In the genomic region with DNA sequence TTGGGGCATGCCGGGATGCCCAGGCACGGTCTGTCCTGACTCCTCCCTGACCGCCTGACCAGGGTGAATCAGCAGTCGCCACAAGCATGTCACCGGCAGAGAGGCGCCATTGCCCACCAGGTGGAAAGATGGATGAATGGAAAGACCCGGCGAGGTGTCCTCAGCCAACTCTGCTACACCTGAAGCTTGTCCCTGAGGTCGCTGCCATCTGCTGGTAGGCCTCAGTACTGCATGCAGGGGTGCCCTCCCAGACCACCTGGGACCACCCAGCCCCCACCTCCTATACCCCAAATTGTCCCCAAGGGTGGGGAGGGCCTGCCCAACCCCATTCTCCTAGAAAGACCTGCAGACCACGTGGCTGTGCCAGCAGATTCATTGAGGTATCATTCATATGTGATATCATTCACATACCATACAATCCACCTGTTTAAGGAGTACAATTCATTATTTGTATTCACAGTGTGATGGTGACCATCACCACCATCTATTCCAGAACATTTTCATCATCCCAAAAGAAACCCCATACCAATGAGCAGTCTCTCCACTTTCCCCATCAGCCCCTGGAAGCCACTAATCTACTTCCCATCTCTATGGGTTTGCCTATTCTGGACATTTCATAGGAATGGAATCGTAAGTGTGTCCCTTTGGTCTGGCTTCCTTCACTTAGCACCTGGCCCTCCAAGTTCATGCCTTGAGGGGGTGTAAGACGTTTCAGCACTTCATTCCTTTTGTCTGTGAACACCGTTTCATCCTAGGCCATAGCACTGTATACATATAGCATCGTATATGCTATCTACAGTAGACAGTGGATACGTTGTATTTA, we compare ENCODE assay signal across 8 cellular contexts.
DNase-seq lines count a peak whose midpoint lies in the region; ATAC-seq and TF ChIP-seq lines count a peak whose summit lies in the region.

No MANE protein-coding gene starts in this region.

- peak; percentile 40 for DNase-seq in GM19238 (ENCODE audit: insufficient read length, low spot score)
- peak; percentile 23 for DNase-seq in activated CD4-positive, alpha-beta T cell treated with anti-CD3 and anti-CD28 coated beads, Interleukin-2, amount 50 U/mL, for 1 hour
- no peak for DNase-seq in foreskin fibroblast
- peak; percentile 38 to 48 for DNase-seq in stimulated activated CD4-positive, alpha-beta T cell treated with anti-CD3 and anti-CD28 coated beads, Interleukin-2, amount 100 ng/mL, for 24 hours
- no peak for DNase-seq in OCI-M2 (lab: John Stamatoyannopoulos, UW; ENCODE audit: unreplicated experiment)
- no peak for DNase-seq in dedifferentiated amniotic fluid mesenchymal stem cell (ENCODE audit: extremely low spot score)

- peak; percentile 79 for TF ChIP-seq CTCF in 22Rv1 (IDR thresholded peaks at IDR 0.05)
- TF ChIP-seq CTCF in foreskin fibroblast (IDR thresholded peaks at IDR 0.05; ENCODE audit: low read depth, low read length) = peak; percentile 72

- H3K4me3 ChIP-seq in foreskin fibroblast (ENCODE audit: low read depth in 1 of 2, low read length in 2 of 2) = no peak overlapping the region

- no peak for ATAC-seq in GM21619 (IDR thresholded peaks at IDR 0.05; ENCODE audit: unreplicated experiment)

- no peak overlapping the region for H3K27ac ChIP-seq in 22Rv1

Comparison
In these comparisons a context has a peak if more than half of its experiments do, and no peak if none do; other contexts are left out.
1. DNase-seq: peak in GM19238 (single experiment), activated CD4-positive, alpha-beta T cell treated with anti-CD3 and anti-CD28 coated beads, Interleukin-2, amount 50 U/mL, for 1 hour (single experiment) and stimulated activated CD4-positive, alpha-beta T cell treated with anti-CD3 and anti-CD28 coated beads, Interleukin-2, amount 100 ng/mL, for 24 hours (2 of 2); none in foreskin fibroblast (0 of 2), OCI-M2 (single experiment) and dedifferentiated amniotic fluid mesenchymal stem cell (single experiment).